In the genomic region with DNA sequence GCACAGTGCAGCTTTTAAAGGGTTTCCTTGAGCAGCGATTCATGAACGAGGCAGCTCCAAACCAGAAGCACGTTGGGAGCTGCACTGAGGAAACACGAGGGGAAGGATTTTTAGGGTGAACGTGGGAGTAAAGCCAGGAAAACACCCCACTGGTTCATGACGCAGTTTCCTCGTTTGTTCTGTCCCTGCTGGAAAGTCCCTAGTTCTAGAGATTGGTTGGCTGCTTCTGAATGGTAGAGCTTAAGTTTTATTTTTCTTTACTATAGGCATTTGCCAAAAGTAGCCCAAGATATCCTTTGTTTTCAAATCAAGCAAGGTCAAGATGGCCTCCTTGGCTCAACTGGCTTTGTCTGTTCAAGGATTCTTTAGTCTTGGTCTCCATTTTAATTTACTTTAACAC, we compare ENCODE assay signal across 12 cellular contexts.
DNase-seq lines count a peak whose midpoint lies in the region; ATAC-seq and TF ChIP-seq lines count a peak whose summit lies in the region.
"Had no signal": no experiment of that assay in that cellular context is flagged by ENCODE, and none has a peak within 500 bp of the region (broad histone marks: within the 10 kb centered on the region; RNA-seq: fewer than 3 reads in every experiment).

No MANE protein-coding gene starts in this region.

- H3K9ac ChIP-seq in skeletal muscle tissue (ENCODE audit: low read depth in 1 of 3, low read length in 3 of 3) = no peak overlapping the region

- POLR2A ChIA-PET in GM10248 (lab: Yijun Ruan, JAX) = interaction anchor here (0.7 kb wide), 1 partner anchor 18 kb away, joined by 4 read pairs; no protein-coding TSS in a partner anchor
- POLR2A ChIA-PET in WTC11 (lab: Charles Lee) = no interaction called here

- CTCF ChIA-PET in GM10248 (lab: Yijun Ruan, JAX) = interaction anchor here (0.8 to 1.4 kb wide), 4 partner anchors 16 to 88 kb away, joined by 3 to 7 read pairs (median 4); no protein-coding TSS in a partner anchor
- CTCF ChIA-PET in WTC11 (lab: Charles Lee) = interaction anchor here (1.0 kb wide), 1 partner anchor 11 kb away, joined by 4 read pairs; no protein-coding TSS in a partner anchor

- no peak overlapping the region for H3K4me3 ChIP-seq in skeletal muscle tissue (ENCODE audit: low read length in 3 of 3)
- H3K4me3 ChIP-seq: HAP-1, lung had no signal

- peaks cover 47 to 66% (median 54%) of the 10 kb centered on the region in 3 donors for H3K4me1 Mint-ChIP-seq in IgD-negative memory B cell
- peaks cover 56% of the 10 kb centered on the region for H3K4me1 Mint-ChIP-seq in activated naive CD8-positive, alpha-beta T cell treated with anti-CD3 and anti-CD28 coated beads, Interleukin-2, amount 50 U/mL, for 24 hours
- peaks cover 19% of the 10 kb centered on the region for H3K4me1 Mint-ChIP-seq in WTC11

- TF ChIP-seq CTCF in GM10248 (IDR thresholded peaks at IDR 0.05; ENCODE audit: control extremely low read depth, extremely low read depth, low read depth, missing control alignments) (no peak), WTC11 (IDR thresholded peaks at IDR 0.05) (no peak)

- peaks cover 4 to 21% (median 14%) of the 10 kb centered on the region in 3 donors for H3K4me1 ChIP-seq in skeletal muscle tissue (ENCODE audit: control insufficient read depth in 3 of 3, insufficient read depth in 3 of 3, low read length in 3 of 3)
- H3K4me1 ChIP-seq: HAP-1 had no signal

- peaks cover 31 to 45% (median 40%) of the 10 kb centered on the region in 3 donors for H3K36me3 ChIP-seq in skeletal muscle tissue (ENCODE audit: control insufficient read depth in 3 of 3, insufficient read depth in 3 of 3, low read length in 3 of 3)

- H3K27me3 Mint-ChIP-seq in IgD-negative memory B cell (peaks cover 1% of the 10 kb centered on the region), WTC11 (ENCODE audit: low read depth) (no peaks in the 10 kb centered on the region)
- no peaks in the 10 kb centered on the region for H3K27me3 Mint-ChIP-seq in activated naive CD8-positive, alpha-beta T cell treated with anti-CD3 and anti-CD28 coated beads, Interleukin-2, amount 50 U/mL, for 24 hours

- no peak for ATAC-seq in activated naive CD8-positive, alpha-beta T cell treated with anti-CD3 and anti-CD28 coated beads, Interleukin-2, amount 50 U/mL, for 24 hours
- ATAC-seq in WTC11 = no peak

- peak overlapping the region; percentile 48 to 90 (median 62) for H3K4me3 Mint-ChIP-seq in IgD-negative memory B cell
- H3K4me3 Mint-ChIP-seq in activated naive CD8-positive, alpha-beta T cell treated with anti-CD3 and anti-CD28 coated beads, Interleukin-2, amount 50 U/mL, for 24 hours = no peak overlapping the region
- H3K4me3 Mint-ChIP-seq in WTC11 = no peak overlapping the region

- peaks cover 12% of the 10 kb centered on the region for H3K36me3 Mint-ChIP-seq in IgD-negative memory B cell
- peaks cover 58% of the 10 kb centered on the region for H3K36me3 Mint-ChIP-seq in activated naive CD8-positive, alpha-beta T cell treated with anti-CD3 and anti-CD28 coated beads, Interleukin-2, amount 50 U/mL, for 24 hours (ENCODE audit: low read depth)
- peaks cover 73% of the 10 kb centered on the region for H3K36me3 Mint-ChIP-seq in WTC11

- H3K27me3 ChIP-seq in skeletal muscle tissue (ENCODE audit: control insufficient read depth in 3 of 3, insufficient read depth in 3 of 3, low read length in 3 of 3) = no peaks in the 10 kb centered on the region

- DNase-seq in GM10248 (ENCODE audit: extremely low spot score) (peak; percentile 64), NCI-H187 treated with DMSO at 0.1 percent for 48 hours (lab: John Stamatoyannopoulos, UW) (no peak), WTC11 (ENCODE audit: low spot score) (no peak), OCI-M2 (lab: John Stamatoyannopoulos, UW; ENCODE audit: unreplicated experiment) (no peak)
- peak; percentile 23 for DNase-seq in activated naive CD8-positive, alpha-beta T cell treated with anti-CD3 and anti-CD28 coated beads, Interleukin-2, amount 50 U/mL, for 24 hours
- DNase-seq: activated CD8-positive, alpha-beta memory T cell treated with anti-CD3 and anti-CD28 coated beads, Interleukin-2, amount 50 U/mL, for 4 hours; NCI-H1417; NCI-H524 had no signal

- peak overlapping the region; percentile 94 to 99 (median 96) for H3K27ac Mint-ChIP-seq in IgD-negative memory B cell
- peak overlapping the region; percentile 59 for H3K27ac Mint-ChIP-seq in activated naive CD8-positive, alpha-beta T cell treated with anti-CD3 and anti-CD28 coated beads, Interleukin-2, amount 50 U/mL, for 24 hours
- H3K27ac Mint-ChIP-seq in WTC11 = no peak overlapping the region

- H3K27ac ChIP-seq in skeletal muscle tissue (ENCODE audit: low read depth, low read length) = peak overlapping the region; percentile 54

- H3K9me3 ChIP-seq in skeletal muscle tissue (ENCODE audit: control insufficient read depth in 3 of 3, low read length in 3 of 3) = no peaks in the 10 kb centered on the region
- H3K9me3 ChIP-seq: HAP-1 had no signal

- H3K9me3 Mint-ChIP-seq in IgD-negative memory B cell (no peaks in the 10 kb centered on the region), WTC11 (no peaks in the 10 kb centered on the region)
- H3K9me3 Mint-ChIP-seq in activated naive CD8-positive, alpha-beta T cell treated with anti-CD3 and anti-CD28 coated beads, Interleukin-2, amount 50 U/mL, for 24 hours = no peaks in the 10 kb centered on the region

TF ChIP-seq in WTC11, 78 proteins besides CTCF, POLR2A, EP300 and RAD21:
- TF ChIP-seq, protein P1, sequence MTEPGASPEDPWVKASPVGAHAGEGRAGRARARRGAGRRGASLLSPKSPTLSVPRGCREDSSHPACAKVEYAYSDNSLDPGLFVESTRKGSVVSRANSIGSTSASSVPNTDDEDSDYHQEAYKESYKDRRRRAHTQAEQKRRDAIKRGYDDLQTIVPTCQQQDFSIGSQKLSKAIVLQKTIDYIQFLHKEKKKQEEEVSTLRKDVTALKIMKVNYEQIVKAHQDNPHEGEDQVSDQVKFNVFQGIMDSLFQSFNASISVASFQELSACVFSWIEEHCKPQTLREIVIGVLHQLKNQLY (CRISPR knock-in tag; IDR thresholded peaks at IDR 0.05) = no peak
- TF ChIP-seq, protein P2, sequence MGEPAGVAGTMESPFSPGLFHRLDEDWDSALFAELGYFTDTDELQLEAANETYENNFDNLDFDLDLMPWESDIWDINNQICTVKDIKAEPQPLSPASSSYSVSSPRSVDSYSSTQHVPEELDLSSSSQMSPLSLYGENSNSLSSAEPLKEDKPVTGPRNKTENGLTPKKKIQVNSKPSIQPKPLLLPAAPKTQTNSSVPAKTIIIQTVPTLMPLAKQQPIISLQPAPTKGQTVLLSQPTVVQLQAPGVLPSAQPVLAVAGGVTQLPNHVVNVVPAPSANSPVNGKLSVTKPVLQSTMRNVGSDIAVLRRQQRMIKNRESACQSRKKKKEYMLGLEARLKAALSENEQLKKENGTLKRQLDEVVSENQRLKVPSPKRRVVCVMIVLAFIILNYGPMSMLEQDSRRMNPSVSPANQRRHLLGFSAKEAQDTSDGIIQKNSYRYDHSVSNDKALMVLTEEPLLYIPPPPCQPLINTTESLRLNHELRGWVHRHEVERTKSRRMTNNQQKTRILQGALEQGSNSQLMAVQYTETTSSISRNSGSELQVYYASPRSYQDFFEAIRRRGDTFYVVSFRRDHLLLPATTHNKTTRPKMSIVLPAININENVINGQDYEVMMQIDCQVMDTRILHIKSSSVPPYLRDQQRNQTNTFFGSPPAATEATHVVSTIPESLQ (CRISPR knock-in tag; IDR thresholded peaks at IDR 0.05) = no peak
- TF ChIP-seq, protein P3, sequence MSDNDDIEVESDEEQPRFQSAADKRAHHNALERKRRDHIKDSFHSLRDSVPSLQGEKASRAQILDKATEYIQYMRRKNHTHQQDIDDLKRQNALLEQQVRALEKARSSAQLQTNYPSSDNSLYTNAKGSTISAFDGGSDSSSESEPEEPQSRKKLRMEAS (CRISPR knock-in tag; IDR thresholded peaks at IDR 0.05) = no peak
- TF ChIP-seq ZNF138 (CRISPR knock-in tag; conservative IDR thresholded peaks at IDR 0.05) (no peak), ZBTB21 (CRISPR knock-in tag; IDR thresholded peaks at IDR 0.05; ENCODE audit: borderline replicate concordance) (no peak), ZNF121 (CRISPR knock-in tag; IDR thresholded peaks at IDR 0.05) (no peak), EMX1 (CRISPR knock-in tag; IDR thresholded peaks at IDR 0.05) (no peak), NR1H2 (CRISPR knock-in tag; IDR thresholded peaks at IDR 0.05) (no peak), SP1 (CRISPR knock-in tag; conservative IDR thresholded peaks at IDR 0.05) (no peak)
- TF ChIP-seq, protein P4, sequence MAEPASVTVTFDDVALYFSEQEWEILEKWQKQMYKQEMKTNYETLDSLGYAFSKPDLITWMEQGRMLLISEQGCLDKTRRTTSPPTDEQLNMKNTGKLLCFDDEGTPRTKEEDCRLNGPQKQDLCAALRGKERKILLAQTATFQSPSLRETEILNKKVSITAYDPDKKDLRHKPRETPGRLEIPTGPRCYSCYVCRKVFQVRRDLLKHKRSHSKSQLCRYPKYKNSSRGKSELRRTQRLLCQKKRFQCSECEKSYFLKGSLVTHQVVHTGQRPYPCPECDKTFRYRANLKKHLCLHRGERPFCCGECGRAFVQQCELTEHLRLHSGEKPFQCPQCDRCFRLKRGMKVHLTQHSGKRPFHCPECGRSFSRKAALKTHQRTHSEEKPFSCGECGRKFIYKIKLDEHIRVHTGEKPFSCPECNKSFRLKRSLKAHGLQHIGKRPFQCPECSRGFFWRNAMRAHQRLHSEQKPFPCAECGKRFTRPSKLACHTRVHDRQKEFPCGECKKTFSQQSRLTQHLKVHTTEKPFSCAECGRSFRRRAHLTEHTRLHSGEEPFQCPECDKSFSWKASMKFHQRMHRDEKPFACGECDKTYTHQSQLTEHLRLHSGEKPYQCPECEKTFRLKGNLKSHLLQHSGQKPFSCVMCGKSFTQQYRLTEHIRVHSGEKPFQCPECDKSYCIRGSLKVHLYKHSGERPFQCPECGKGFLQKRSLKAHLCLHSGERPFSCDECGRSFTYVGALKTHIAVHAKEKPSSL (CRISPR knock-in tag; conservative IDR thresholded peaks at IDR 0.05) = no peak
- TF ChIP-seq, protein P5, sequence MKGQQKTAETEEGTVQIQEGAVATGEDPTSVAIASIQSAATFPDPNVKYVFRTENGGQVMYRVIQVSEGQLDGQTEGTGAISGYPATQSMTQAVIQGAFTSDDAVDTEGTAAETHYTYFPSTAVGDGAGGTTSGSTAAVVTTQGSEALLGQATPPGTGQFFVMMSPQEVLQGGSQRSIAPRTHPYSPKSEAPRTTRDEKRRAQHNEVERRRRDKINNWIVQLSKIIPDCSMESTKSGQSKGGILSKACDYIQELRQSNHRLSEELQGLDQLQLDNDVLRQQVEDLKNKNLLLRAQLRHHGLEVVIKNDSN (CRISPR knock-in tag; IDR thresholded peaks at IDR 0.05) = no peak

Comparison
In these comparisons a context has a peak if more than half of its experiments do, and no peak if none do; other contexts are left out.
1. DNase-seq: peak in GM10248 (single experiment) and activated naive CD8-positive, alpha-beta T cell treated with anti-CD3 and anti-CD28 coated beads, Interleukin-2, amount 50 U/mL, for 24 hours (single experiment); none in NCI-H187 treated with DMSO at 0.1 percent for 48 hours (single experiment), WTC11 (single experiment) and OCI-M2 (single experiment).
2. H3K4me3 Mint-ChIP-seq: peak in IgD-negative memory B cell (4 of 4); none in activated naive CD8-positive, alpha-beta T cell treated with anti-CD3 and anti-CD28 coated beads, Interleukin-2, amount 50 U/mL, for 24 hours (single experiment) and WTC11 (single experiment).